ENCODE assay signal across 32 cellular contexts in the genomic region with DNA sequence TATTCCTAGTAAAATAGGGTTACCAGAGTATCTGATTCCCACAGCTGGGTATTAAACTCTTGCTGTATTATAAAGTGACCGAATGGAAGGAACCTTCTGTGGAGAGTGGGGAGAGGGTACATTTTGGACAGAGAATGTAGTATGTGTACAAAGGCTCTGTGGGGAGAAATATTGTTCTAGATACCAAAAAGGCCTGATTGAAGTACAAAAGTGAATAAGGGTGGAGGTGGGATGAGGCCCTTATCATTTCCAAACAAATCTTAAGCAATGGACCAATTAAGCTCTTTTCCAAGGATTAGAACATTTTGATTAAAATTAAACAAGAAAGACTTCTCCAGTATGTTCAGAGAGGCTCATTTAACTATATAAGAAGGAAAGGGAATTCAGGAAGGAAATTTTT.
"Had no signal": no experiment of that assay in that cellular context is flagged by ENCODE, and none has a peak within 500 bp of the region (broad histone marks: within the 10 kb centered on the region; RNA-seq: fewer than 3 reads in every experiment).

No MANE protein-coding gene starts in this region.

- H3K27ac Mint-ChIP-seq: activated CD4-positive, alpha-beta T cell treated with anti-CD3 and anti-CD28 coated beads, Interleukin-2, amount 10 ng/mL, durations not matched to agents 24 days and 14 days; activated T-cell treated with anti-CD3 and anti-CD28 coated beads, Interleukin-2, amount 50 U/mL, for 24 hours; activated T-helper 2 cell treated with anti-CD3 and anti-CD28 coated beads, Interferon-gamma antibody, Interleukin-2, Interleukin-4, amounts not matched to agents 10 μg/mL and 5 μg/mL and 100 μg/mL, durations not matched to agents 14 hours and 24 hours and 36 hours had no signal

- H3K27me3 Mint-ChIP-seq: activated CD4-positive, alpha-beta T cell treated with anti-CD3 and anti-CD28 coated beads, Interleukin-2, amount 10 ng/mL, durations not matched to agents 24 days and 14 days; activated naive CD4-positive, alpha-beta T cell treated with anti-CD3 and anti-CD28 coated beads, Interleukin-2, amount 50 U/mL, for 24 hours; activated naive CD8-positive, alpha-beta T cell treated with anti-CD3 and anti-CD28 coated beads, Interleukin-2, amount 10 ng/mL, durations not matched to agents 7 days and 5 days; activated T-cell treated with anti-CD3 and anti-CD28 coated beads, Interleukin-2, amount 50 U/mL, for 24 hours; central memory CD8-positive, alpha-beta T cell had no signal

- FAIRE-seq: K562 had no signal

- H3K9me3 Mint-ChIP-seq: activated CD4-positive, alpha-beta T cell treated with anti-CD3 and anti-CD28 coated beads, Interleukin-2, amount 10 ng/mL, durations not matched to agents 24 days and 14 days; activated naive CD4-positive, alpha-beta T cell treated with anti-CD3 and anti-CD28 coated beads, Interleukin-2, amount 50 U/mL, for 24 hours; activated naive CD8-positive, alpha-beta T cell treated with anti-CD3 and anti-CD28 coated beads, Interleukin-2, amount 10 ng/mL, durations not matched to agents 7 days and 5 days; activated T-cell treated with anti-CD3 and anti-CD28 coated beads, Interleukin-2, amount 50 U/mL, for 24 hours; activated T-helper 2 cell treated with anti-CD3 and anti-CD28 coated beads, Interferon-gamma antibody, Interleukin-2, Interleukin-4, amounts not matched to agents 10 μg/mL and 5 μg/mL and 100 μg/mL, durations not matched to agents 14 hours and 24 hours and 36 hours; central memory CD8-positive, alpha-beta T cell had no signal

- DNase-seq: activated CD4-positive, alpha-beta T cell treated with anti-CD3 and anti-CD28 coated beads, Interleukin-2, amount 10 ng/mL, durations not matched to agents 24 days and 14 days; activated CD4-positive, alpha-beta T cell treated with anti-CD3 and anti-CD28 coated beads, Interleukin-2, amount 50 U/mL, for 4 hours; activated CD8-positive, alpha-beta T cell treated with anti-CD3 and anti-CD28 coated beads, Interleukin-2, amount 10 ng/mL, durations not matched to agents 7 days and 5 days; activated gamma-delta T cell; activated naive CD4-positive, alpha-beta T cell treated with Interleukin-2 at 50 U/mL for 16 hours; activated naive CD8-positive, alpha-beta T cell treated with anti-CD3 and anti-CD28 coated beads, Interleukin-2, amount 10 ng/mL, durations not matched to agents 7 days and 5 days; activated T-cell treated with anti-CD3 and anti-CD28 coated beads, Interleukin-2, amount 50 U/mL, for 24 hours; amygdala; NCI-H1092 treated with DMSO at 0.1 percent for 48 hours; NCI-H1417; NCI-H146; NCI-H187; NCI-H2029 treated with DMSO at 0.1 percent for 48 hours; NCI-H2107; NCI-H2171 treated with DMSO at 0.1 percent for 48 hours; NCI-H226; NCI-H446 treated with DMSO at 0.1 percent for 48 hours; NCI-H524; NCI-H69; NCI-H82; NK-92 treated with Interleukin-12 subunit alpha and Interleukin-12 subunit beta, amount 100 ng/mL, for 24 hours; Right ventricle myocardium superior; SW 1271; T-helper 1 cell; T-helper 2 cell; T-helper 9 cell had no signal

- H3K4me1 ChIP-seq: ascending aorta had no signal

- H3K4me3 Mint-ChIP-seq: activated CD4-positive, alpha-beta T cell treated with anti-CD3 and anti-CD28 coated beads, Interleukin-2, amount 10 ng/mL, durations not matched to agents 24 days and 14 days; activated CD8-positive, alpha-beta T cell treated with anti-CD3 and anti-CD28 coated beads, Interleukin-2, amount 10 ng/mL, durations not matched to agents 7 days and 5 days; activated naive CD4-positive, alpha-beta T cell treated with anti-CD3 and anti-CD28 coated beads, Interleukin-2, amount 50 U/mL, for 24 hours; activated naive CD8-positive, alpha-beta T cell treated with anti-CD3 and anti-CD28 coated beads, Interleukin-2, amount 10 ng/mL, durations not matched to agents 7 days and 5 days; activated T-cell treated with anti-CD3 and anti-CD28 coated beads, Interleukin-2, amount 50 U/mL, for 24 hours; central memory CD8-positive, alpha-beta T cell had no signal

- H3K27ac ChIP-seq: ascending aorta, cardiac muscle cell had no signal

- H3K4me1 Mint-ChIP-seq: activated CD4-positive, alpha-beta T cell treated with anti-CD3 and anti-CD28 coated beads, Interleukin-2, amount 10 ng/mL, durations not matched to agents 24 days and 14 days; activated naive CD4-positive, alpha-beta T cell treated with anti-CD3 and anti-CD28 coated beads, Interleukin-2, amount 50 U/mL, for 24 hours; activated naive CD8-positive, alpha-beta T cell treated with anti-CD3 and anti-CD28 coated beads, Interleukin-2, amount 10 ng/mL, durations not matched to agents 7 days and 5 days; central memory CD8-positive, alpha-beta T cell had no signal

- H3K27me3 ChIP-seq: ascending aorta, cardiac muscle cell had no signal

- H3K4me3 ChIP-seq: ascending aorta, cardiac muscle cell, K562 had no signal

- ATAC-seq: activated CD8-positive, alpha-beta T cell treated with anti-CD3 and anti-CD28 coated beads, Interleukin-2, amount 10 ng/mL, durations not matched to agents 7 days and 5 days; K562 had no signal

- H3K9me3 ChIP-seq: ascending aorta had no signal
